Comparison of ENCODE assay signal across 8 cellular contexts in the genomic region with DNA sequence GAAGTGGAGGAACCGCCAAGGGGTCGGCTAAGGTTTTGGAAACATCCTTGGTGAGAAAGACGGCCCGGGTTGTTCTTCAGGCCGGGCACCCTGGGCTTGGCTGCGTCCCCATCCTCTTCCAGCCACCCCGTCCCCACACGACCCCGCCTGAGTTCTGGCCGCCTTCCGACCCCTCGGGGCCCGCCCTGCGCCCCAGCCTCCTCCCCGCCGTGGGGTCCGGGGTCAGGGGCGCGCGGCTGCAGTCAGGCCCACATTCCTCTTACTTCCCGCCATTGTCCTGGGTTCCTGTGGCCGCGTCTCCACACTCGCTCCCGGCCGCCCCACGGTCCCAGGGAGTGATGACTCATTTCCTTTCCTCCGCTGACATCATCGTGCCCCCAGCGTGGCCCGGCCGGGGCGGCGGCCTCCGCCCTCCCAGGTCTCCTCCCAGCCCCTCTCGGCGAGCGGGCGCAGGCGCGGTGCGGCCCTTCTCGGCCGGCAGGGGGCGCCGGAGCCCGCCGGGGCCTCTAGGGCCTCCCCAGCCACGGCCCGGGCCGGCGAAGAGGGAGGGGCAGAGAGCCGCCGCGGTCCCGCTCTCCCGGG. TPM values are rescaled to one million over a fixed set of nuclear protein-coding genes. Genes with fewer than 3 reads are reported as not detected.
DNase-seq lines count a peak whose midpoint lies in the region; ATAC-seq and TF ChIP-seq lines count a peak whose summit lies in the region.

No MANE protein-coding gene starts in this region.

- no peaks in the 10 kb centered on the region for H3K27me3 ChIP-seq in heart right ventricle
- no peaks in the 10 kb centered on the region for H3K27me3 ChIP-seq in upper lobe of right lung

- WGBS in adipose tissue, 3 donors: 0 to 1% (median 1%) methylated on average over 37 to 57 of the region's 57 CpGs
- 1% methylated on average over 47 to 57 of the region's 57 CpGs for WGBS in heart right ventricle, 2 donors

- no peaks in the 10 kb centered on the region for H3K27me3 Mint-ChIP-seq in progenitor cell of endocrine pancreas

- H3K9me3 Mint-ChIP-seq in progenitor cell of endocrine pancreas (ENCODE audit: low read depth): no peaks in the 10 kb centered on the region

- H3K4me1 Mint-ChIP-seq in progenitor cell of endocrine pancreas (ENCODE audit: low read depth): peaks cover 4% of the 10 kb centered on the region

- H3K4me3 ChIP-seq in GM12865 (ENCODE audit: low read depth, low read length): peak overlapping the region; percentile 90
- peak overlapping the region; percentile 49 to 75 (median 61) for H3K4me3 ChIP-seq in heart right ventricle
- peak overlapping the region; percentile 69 for H3K4me3 ChIP-seq in upper lobe of right lung

- TF ChIP-seq CTCF in GM12865 (IDR thresholded peaks at IDR 0.05; ENCODE audit: insufficient read depth, low read depth, low read length, missing control alignments): peak; percentile 80
- peak; percentile 85 to 99 (median 98) for TF ChIP-seq CTCF in heart right ventricle (IDR thresholded peaks at IDR 0.05)
- TF ChIP-seq CTCF in progenitor cell of endocrine pancreas (IDR thresholded peaks at IDR 0.05; ENCODE audit: unreplicated experiment): peak; percentile 96
- peak; percentile 83 for TF ChIP-seq CTCF in upper lobe of right lung (IDR thresholded peaks at IDR 0.05)

- intact Hi-C loops in heart right ventricle (cut with DNase I) (loop anchor here in 9 of 10 donors (1.0 to 10.0 kb wide), 20 partner anchors 25 to 301 kb away; partner anchors contain the start of gene KSR1 (in 2 of the 9)), upper lobe of right lung (cut with DNase I) (no loop called here)

- H3K9me3 ChIP-seq in heart right ventricle: no peaks in the 10 kb centered on the region
- no peaks in the 10 kb centered on the region for H3K9me3 ChIP-seq in upper lobe of right lung

- H3K27ac ChIP-seq in adipose tissue (ENCODE audit: low read depth, low read length) (peak overlapping the region; percentile 91), heart right ventricle (peak overlapping the region; percentile 82 to 98 (median 93)), upper lobe of right lung (peak overlapping the region; percentile 97)

- DNase-seq in GM12865 (ENCODE audit: low read depth) (peak; percentile 91), NCI-H1048 (lab: John Stamatoyannopoulos, UW) (peak; percentile 72), SW480 (ENCODE audit: low spot score) (peak; percentile 92), heart right ventricle (peak; percentile 94 to 96), progenitor cell of endocrine pancreas (ENCODE audit: low spot score, unreplicated experiment) (peak; percentile 85), upper lobe of right lung (peak; percentile 96)

- H3K4me1 ChIP-seq in heart right ventricle: peaks cover 9 to 42% (median 27%) of the 10 kb centered on the region in 9 donors
- H3K4me1 ChIP-seq in upper lobe of right lung: peaks cover 17% of the 10 kb centered on the region

- ATAC-seq in HG02610 (IDR thresholded peaks at IDR 0.05; ENCODE audit: unreplicated experiment) (peak; percentile 75), heart right ventricle (peak; percentile 93 to 97 (median 97)), upper lobe of right lung (peak; percentile 96)

- H3K36me3 Mint-ChIP-seq in progenitor cell of endocrine pancreas (ENCODE audit: insufficient read depth): no peaks in the 10 kb centered on the region

- H3K4me3 Mint-ChIP-seq in progenitor cell of endocrine pancreas (ENCODE audit: low read depth): peak overlapping the region; percentile 71

- no peaks in the 10 kb centered on the region for H3K36me3 ChIP-seq in heart right ventricle
- H3K36me3 ChIP-seq in upper lobe of right lung: no peaks in the 10 kb centered on the region

- H3K27ac Mint-ChIP-seq in progenitor cell of endocrine pancreas: peak overlapping the region; percentile 97

RNA-seq across cellular contexts. Expression of gene WSB1, which starts 59.6 kb away (rescaled TPM):
- 100 to 1,000 TPM in 1 of 3 donors, 10 to 100 TPM in 2; 28.1 to 116 (median 60.2) TPM for polyA plus RNA-seq in adipose tissue
- 10 to 100 TPM; 50.0 to 94.2 (median 60.5) TPM for total RNA-seq in heart right ventricle
- polyA plus RNA-seq in heart right ventricle: 100 to 1,000 TPM in 1 of 2 donors, 10 to 100 TPM in 1; 42.5 to 125 TPM
- 452 and 468 TPM in 2 replicates for total RNA-seq in progenitor cell of endocrine pancreas
- total RNA-seq in upper lobe of right lung: 360 TPM

Comparison
In these comparisons a context has a peak if more than half of its experiments do, and no peak if none do; other contexts are left out.
1. Peak in every context shown above with its lines: DNase-seq, ATAC-seq, H3K4me3 ChIP-seq and H3K27ac ChIP-seq.